ENCODE assay signal across 19 cellular contexts in the genomic region with DNA sequence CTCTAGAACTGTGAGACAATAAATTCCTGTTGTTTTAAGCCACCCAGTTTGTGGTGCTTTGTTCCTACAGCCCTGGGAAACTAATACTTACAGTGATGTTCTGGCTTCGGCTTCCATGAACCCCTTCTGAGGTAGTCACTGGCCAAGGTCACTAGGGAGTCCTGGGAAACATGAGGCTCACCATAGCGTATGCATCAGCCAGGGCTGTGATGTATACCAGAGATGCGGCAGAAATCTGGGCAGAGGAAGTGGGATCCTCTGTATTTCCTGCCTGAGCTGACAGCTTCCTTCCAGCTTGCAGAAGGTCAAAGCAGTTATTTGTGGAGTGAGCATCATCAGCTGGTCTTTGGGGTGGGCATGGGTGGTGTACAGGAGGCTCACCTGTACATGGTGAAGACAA. TPM values are rescaled to one million over a fixed set of nuclear protein-coding genes. Genes with fewer than 3 reads are reported as not detected.
DNase-seq lines count a peak whose midpoint lies in the region; ATAC-seq and TF ChIP-seq lines count a peak whose summit lies in the region.
"Had no signal": no experiment of that assay in that cellular context is flagged by ENCODE, and none has a peak within 500 bp of the region (broad histone marks: within the 10 kb centered on the region; RNA-seq: fewer than 3 reads in every experiment).

No MANE protein-coding gene starts in this region.

- peaks cover 53% of the 10 kb centered on the region for H3K4me1 Mint-ChIP-seq in Caco-2 (ENCODE audit: low read depth, unreplicated experiment)
- peaks cover 37 to 64% (median 56%) of the 10 kb centered on the region in 4 donors for H3K4me1 Mint-ChIP-seq in naive thymus-derived CD8-positive, alpha-beta T cell

- CTCF ChIA-PET in Caco-2 (lab: Charles Lee): no interaction called here

- no TSS peak for BruUV-seq in Caco-2 (replicated peaks; lab: Mats Ljungman, UMichigan)

- POLR2A ChIA-PET in Caco-2 (lab: Charles Lee): no interaction called here
- POLR2A ChIA-PET in naive thymus-derived CD8-positive, alpha-beta T cell (lab: Charles Lee): no interaction called here

- H3K9me3 Mint-ChIP-seq in Caco-2 (ENCODE audit: unreplicated experiment): no peaks in the 10 kb centered on the region
- no peaks in the 10 kb centered on the region for H3K9me3 Mint-ChIP-seq in naive thymus-derived CD8-positive, alpha-beta T cell
- H3K9me3 Mint-ChIP-seq: brain had no signal

- no peak overlapping the region for H3K4me3 Mint-ChIP-seq in Caco-2 (ENCODE audit: unreplicated experiment)
- H3K4me3 Mint-ChIP-seq in naive thymus-derived CD8-positive, alpha-beta T cell: peak overlapping the region in 9 of 10 donors; percentile 7 to 74 (median 53)
- H3K4me3 Mint-ChIP-seq: brain, memory B cell had no signal

- no peaks in the 10 kb centered on the region for H3K27me3 Mint-ChIP-seq in Caco-2 (ENCODE audit: insufficient read depth, unreplicated experiment)
- H3K27me3 Mint-ChIP-seq in naive thymus-derived CD8-positive, alpha-beta T cell: no peaks in the 10 kb centered on the region
- H3K27me3 Mint-ChIP-seq: brain, memory B cell had no signal

- intact Hi-C loops in Caco-2 (cut with micrococcal nuclease; ENCODE audit: unreplicated experiment): no loop called here

- H3K9me3 ChIP-seq in Caco-2: no peaks in the 10 kb centered on the region
- H3K9me3 ChIP-seq: right lobe of liver had no signal

- no peak overlapping the region for H3K4me3 ChIP-seq in Caco-2 (ENCODE audit: low read depth, low read length)
- peak overlapping the region; percentile 13 for H3K4me3 ChIP-seq in Jurkat, Clone E6-1 (ENCODE audit: low read length)
- H3K4me3 ChIP-seq: right lobe of liver had no signal

- peaks cover 95% of the 10 kb centered on the region for H3K36me3 Mint-ChIP-seq in Caco-2 (ENCODE audit: insufficient read depth, unreplicated experiment)
- H3K36me3 Mint-ChIP-seq in naive thymus-derived CD8-positive, alpha-beta T cell: peaks cover 9 to 87% (median 46%) of the 10 kb centered on the region in 3 donors

- peaks cover 10% of the 10 kb centered on the region for H3K36me3 ChIP-seq in Caco-2 (ENCODE audit: control insufficient read depth, insufficient read depth, low read length)

- DNase-seq in Caco-2 (no peak), dermis microvascular lymphatic vessel endothelial cell (ENCODE audit: low read depth in 2 of 2) (peak; percentile 17 to 32), DMS153 treated with DMSO at 0.1 percent for 48 hours (lab: John Stamatoyannopoulos, UW; ENCODE audit: unreplicated experiment) (no peak)
- peak; percentile 36 for DNase-seq in Jurkat, Clone E6-1 (ENCODE audit: low read depth, low spot score)
- DNase-seq in naive thymus-derived CD8-positive, alpha-beta T cell: no peak
- DNase-seq: activated CD4-positive, alpha-beta T cell treated with anti-CD3 and anti-CD28 coated beads, Interleukin-2, amount 50 U/mL, for 48 hours; activated effector memory CD4-positive, alpha-beta T cell treated with anti-CD3 and anti-CD28 coated beads, Interleukin-2, amount 50 U/mL, for 16 hours; effector CD8-positive, alpha-beta T cell; foreskin fibroblast; H7; NCI-H146; NCI-H524; right lobe of liver; SIG-M5; stimulated activated naive CD4-positive, alpha-beta T cell had no signal

- no peak for TF ChIP-seq CTCF in Caco-2 (IDR thresholded peaks at IDR 0.05; ENCODE audit: insufficient read depth in 1 of 2, low read depth in 1 of 2, low read length in 1 of 2, severe bottlenecking in 1 of 2, unreplicated experiment in 1 of 2)

- no peaks in the 10 kb centered on the region for H3K27me3 ChIP-seq in Caco-2 (replicated peaks; ENCODE audit: control insufficient read depth, insufficient read depth, low read length)
- H3K27me3 ChIP-seq: right lobe of liver had no signal

- 0 out of 2 replicates have a peak, but pooled peaks cover 4% of the 10 kb centered on the region for H3K4me1 ChIP-seq in Caco-2
- H3K4me1 ChIP-seq: right lobe of liver had no signal

- H3K27ac Mint-ChIP-seq in Caco-2 (ENCODE audit: unreplicated experiment): peak overlapping the region; percentile 16
- H3K27ac Mint-ChIP-seq in naive thymus-derived CD8-positive, alpha-beta T cell: peak overlapping the region; percentile 38 to 91 (median 72)
- H3K27ac Mint-ChIP-seq: memory B cell had no signal

- no peak for TF ChIP-seq POLR2A in GM18505 (IDR thresholded peaks at IDR 0.05; ENCODE audit: borderline replicate concordance, extremely low read depth, insufficient read depth, insufficient read length)

- ATAC-seq in naive thymus-derived CD8-positive, alpha-beta T cell: peak in 1 of 2 donors; percentile 40
- no peak for ATAC-seq in GM18505 (IDR thresholded peaks at IDR 0.05; ENCODE audit: unreplicated experiment)
- ATAC-seq in HG03520 (IDR thresholded peaks at IDR 0.05; ENCODE audit: unreplicated experiment): no peak

RNA-seq across cellular contexts. Expression of gene KAT14, which starts 27.9 kb away (rescaled TPM):
- total RNA-seq in Caco-2 (2022): 77.1 and 83.2 TPM in 2 replicates
- 19.1 TPM for polyA plus RNA-seq in Jurkat, Clone E6-1 (2012; ENCODE audit: insufficient read depth, insufficient read length)
- 6.5 and 8.7 TPM in 2 replicates for total RNA-seq in dermis microvascular lymphatic vessel endothelial cell
- 10 to 100 TPM; 25.9 to 28.1 TPM for total RNA-seq in naive thymus-derived CD8-positive, alpha-beta T cell
- polyA plus RNA-seq in naive thymus-derived CD8-positive, alpha-beta T cell: 10 to 100 TPM; 20.3 to 24.7 (median 24.2) TPM

RNA-seq across cellular contexts. Expression of gene PET117, which starts 27.9 kb away (rescaled TPM):
- 30.2 and 30.9 TPM in 2 replicates for total RNA-seq in Caco-2 (2022)
- polyA plus RNA-seq in Jurkat, Clone E6-1 (2012; ENCODE audit: insufficient read depth, insufficient read length): 27.7 TPM
- total RNA-seq in dermis microvascular lymphatic vessel endothelial cell: 5.0 and 5.1 TPM in 2 replicates
- 10 to 100 TPM; 19.0 to 22.5 TPM for total RNA-seq in naive thymus-derived CD8-positive, alpha-beta T cell
- 10 to 100 TPM; 32.4 to 41.4 (median 36.2) TPM for polyA plus RNA-seq in naive thymus-derived CD8-positive, alpha-beta T cell

Comparison
In these comparisons a context has a peak if more than half of its experiments do, and no peak if none do; other contexts are left out.
1. DNase-seq: peak in Jurkat, Clone E6-1 (single experiment) and dermis microvascular lymphatic vessel endothelial cell (2 of 2); none in Caco-2 (0 of 2), naive thymus-derived CD8-positive, alpha-beta T cell (0 of 10) and DMS153 treated with DMSO at 0.1 percent for 48 hours (single experiment).